Comparison of ENCODE assay signal across 8 cellular contexts in the genomic region with DNA sequence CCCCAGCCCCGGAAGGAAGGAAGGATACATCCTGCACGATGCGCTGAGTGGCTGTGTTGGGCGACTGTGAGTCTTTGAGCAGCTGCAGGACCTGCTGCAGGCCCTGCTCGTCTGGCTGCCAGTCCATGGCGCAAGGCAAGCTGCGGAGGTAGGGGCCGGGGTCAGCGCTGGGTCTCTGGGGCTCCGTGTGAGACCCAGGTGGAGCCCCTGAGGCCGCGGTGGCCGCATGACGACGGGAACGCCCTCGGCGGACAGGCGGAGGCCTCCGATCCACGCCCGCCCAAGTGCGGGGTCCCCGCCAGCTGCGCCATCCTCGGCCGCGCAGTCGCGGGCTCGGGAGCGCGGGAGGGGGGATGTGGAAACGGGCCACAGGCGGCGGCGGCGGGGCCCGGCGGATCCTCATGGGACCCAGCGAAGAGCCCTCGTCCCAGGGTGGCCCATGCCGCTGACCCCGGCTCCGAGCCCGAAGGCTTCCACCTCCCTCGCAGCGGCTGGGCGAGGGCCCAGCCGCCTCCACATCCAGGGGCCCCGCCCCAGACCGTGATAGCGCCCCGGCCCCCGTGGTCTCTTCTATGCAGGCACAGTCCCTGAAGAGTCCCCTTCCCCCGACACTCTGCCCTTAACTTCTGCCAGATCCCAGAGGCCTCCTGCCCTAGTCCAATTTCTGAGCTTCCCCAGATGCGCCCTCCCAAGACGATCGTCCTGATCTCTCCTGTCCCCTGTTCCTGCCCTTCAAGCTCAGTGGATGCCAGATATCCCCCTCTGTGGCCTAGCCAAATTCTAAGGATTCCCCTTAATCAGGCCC. TPM values are rescaled to one million over a fixed set of nuclear protein-coding genes. Genes with fewer than 3 reads are reported as not detected.
DNase-seq lines count a peak whose midpoint lies in the region; ATAC-seq, FAIRE-seq and TF ChIP-seq lines count a peak whose summit lies in the region.

No MANE protein-coding gene starts in this region.

- FAIRE-seq in pancreas (lab: Jason Lieb, UNC): no peak

- no peak for TF ChIP-seq CTCF in HFF-Myc (IDR thresholded peaks at IDR 0.05; ENCODE audit: low read depth, low read length, missing control alignments)
- TF ChIP-seq CTCF in foreskin fibroblast (IDR thresholded peaks at IDR 0.05; ENCODE audit: low read depth, low read length): no peak
- TF ChIP-seq CTCF in pancreas (IDR thresholded peaks at IDR 0.05): no peak

- H3K36me3 ChIP-seq in pancreas: peaks cover 0 to 6% (median under 1%) of the 10 kb centered on the region in 3 donors

- H3K27ac ChIP-seq in pancreas: peak overlapping the region in 2 of 4 donors; percentile 5 to 69

- intact Hi-C loops in pancreas (cut with DNase I): no loop called here

- H3K27me3 ChIP-seq in pancreas: no peaks in the 10 kb centered on the region

- 5% methylated on average over 38 to 59 of the region's 59 CpGs for WGBS in pancreas, 2 donors

- peak in 2 of 4 donors; percentile 2 to 6 for ATAC-seq in pancreas

- H3K4me3 ChIP-seq in HFF-Myc (replicated peaks; ENCODE audit: low read depth, low read length) (peak overlapping the region; percentile 74), foreskin fibroblast (ENCODE audit: low read depth in 1 of 2, low read length in 2 of 2) (peak overlapping the region; percentile 81 to 87), pancreas (peak overlapping the region; percentile 51 to 73 (median 54))

- H3K4me3 Mint-ChIP-seq in activated CD4-positive, alpha-beta memory T cell treated with anti-CD3 and anti-CD28 coated beads, Interleukin-2, amount 10 ng/mL, durations not matched to agents 7 days and 5 days: peak overlapping the region; percentile 88

- peaks cover 0 to 19% (median 8%) of the 10 kb centered on the region in 3 donors for H3K4me1 ChIP-seq in pancreas

- H3K36me3 Mint-ChIP-seq in activated CD4-positive, alpha-beta memory T cell treated with anti-CD3 and anti-CD28 coated beads, Interleukin-2, amount 10 ng/mL, durations not matched to agents 7 days and 5 days (ENCODE audit: low read depth): peaks cover 28% of the 10 kb centered on the region

- no peaks in the 10 kb centered on the region for H3K27me3 Mint-ChIP-seq in activated CD4-positive, alpha-beta memory T cell treated with anti-CD3 and anti-CD28 coated beads, Interleukin-2, amount 10 ng/mL, durations not matched to agents 7 days and 5 days

- H3K4me1 Mint-ChIP-seq in activated CD4-positive, alpha-beta memory T cell treated with anti-CD3 and anti-CD28 coated beads, Interleukin-2, amount 10 ng/mL, durations not matched to agents 7 days and 5 days: peaks cover 44% of the 10 kb centered on the region

- POLR2A ChIA-PET in activated CD4-positive, alpha-beta memory T cell treated with anti-CD3 and anti-CD28 coated beads, Interleukin-2, amount 10 ng/mL, durations not matched to agents 7 days and 5 days (lab: Charles Lee): interaction anchor here (1.0 to 9.4 kb wide), 11 partner anchors 13 to 169 kb away, joined by 3 to 250 read pairs (median 4); partner anchors contain the start of genes DHPS, FBXW9, GCDH and GET3

- no peaks in the 10 kb centered on the region for H3K9me3 Mint-ChIP-seq in activated CD4-positive, alpha-beta memory T cell treated with anti-CD3 and anti-CD28 coated beads, Interleukin-2, amount 10 ng/mL, durations not matched to agents 7 days and 5 days

- H3K27ac Mint-ChIP-seq in activated CD4-positive, alpha-beta memory T cell treated with anti-CD3 and anti-CD28 coated beads, Interleukin-2, amount 10 ng/mL, durations not matched to agents 7 days and 5 days: peak overlapping the region; percentile 86

- DNase-seq in HFF-Myc (ENCODE audit: extremely low read depth, low read depth) (no peak), foreskin fibroblast (peak; percentile 10 to 56), pancreas (peak in 3 of 6 donors; percentile 54 to 80 (median 67)), OCI-M2 (lab: John Stamatoyannopoulos, UW; ENCODE audit: unreplicated experiment) (no peak), NCI-H345 (lab: John Stamatoyannopoulos, UW) (no peak), GOT3 (lab: John Stamatoyannopoulos, UW) (no peak)
- peak; percentile 51 for DNase-seq in activated CD4-positive, alpha-beta memory T cell treated with anti-CD3 and anti-CD28 coated beads, Interleukin-2, amount 10 ng/mL, durations not matched to agents 7 days and 5 days
- no peak for DNase-seq in stimulated activated CD4-positive, alpha-beta T cell treated with anti-CD3 and anti-CD28 coated beads, Interleukin-2, amount 100 ng/mL, for 48 hours

- CTCF ChIA-PET in activated CD4-positive, alpha-beta memory T cell treated with anti-CD3 and anti-CD28 coated beads, Interleukin-2, amount 10 ng/mL, durations not matched to agents 7 days and 5 days (lab: Charles Lee): interaction anchor here (0.6 to 7.0 kb wide), 6 partner anchors 11 to 55 kb away, joined by 3 to 53 read pairs (median 3); partner anchors contain the start of gene TRIR

- H3K9me3 ChIP-seq in pancreas: no peaks in the 10 kb centered on the region

RNA-seq across cellular contexts. Expression of gene TNPO2, which starts 2.7 kb away (rescaled TPM):
- 10 to 100 TPM; 61.6 to 65.9 TPM for total RNA-seq in activated CD4-positive, alpha-beta memory T cell treated with anti-CD3 and anti-CD28 coated beads, Interleukin-2, amount 10 ng/mL, durations not matched to agents 7 days and 5 days
- 10 to 100 TPM; 15.7 to 29.5 (median 20.8) TPM for total RNA-seq in pancreas
- polyA plus RNA-seq in pancreas: 10 to 100 TPM; 29.0 to 37.2 TPM

RNA-seq across cellular contexts. Expression of gene TRIR, which starts 13.4 kb away (rescaled TPM):
- total RNA-seq in activated CD4-positive, alpha-beta memory T cell treated with anti-CD3 and anti-CD28 coated beads, Interleukin-2, amount 10 ng/mL, durations not matched to agents 7 days and 5 days: 100 to 1,000 TPM; 205 TPM
- total RNA-seq in pancreas: 10 to 100 TPM; 49.2 to 86.5 (median 63.0) TPM
- 100 to 1,000 TPM; 163 to 191 TPM for polyA plus RNA-seq in pancreas

RNA-seq across cellular contexts. Expression of gene GET3, which starts 16.2 kb away (rescaled TPM):
- 10 to 100 TPM; 61.8 to 62.9 TPM for total RNA-seq in activated CD4-positive, alpha-beta memory T cell treated with anti-CD3 and anti-CD28 coated beads, Interleukin-2, amount 10 ng/mL, durations not matched to agents 7 days and 5 days
- total RNA-seq in pancreas: 10 to 100 TPM; 16.6 to 34.5 (median 27.9) TPM
- polyA plus RNA-seq in pancreas: 10 to 100 TPM; 34.8 to 48.2 TPM

RNA-seq across cellular contexts. Expression of gene FBXW9, which starts 24.6 kb away (rescaled TPM):
- total RNA-seq in activated CD4-positive, alpha-beta memory T cell treated with anti-CD3 and anti-CD28 coated beads, Interleukin-2, amount 10 ng/mL, durations not matched to agents 7 days and 5 days: 1 to 10 TPM; 5.2 to 5.3 TPM
- total RNA-seq in pancreas: 1 to 10 TPM; 3.1 to 5.0 (median 4.2) TPM
- polyA plus RNA-seq in pancreas: 1 to 10 TPM; 5.6 to 8.5 TPM

RNA-seq across cellular contexts. Expression of gene BEST2, which starts 30.5 kb away (rescaled TPM):
- not detected for total RNA-seq in activated CD4-positive, alpha-beta memory T cell treated with anti-CD3 and anti-CD28 coated beads, Interleukin-2, amount 10 ng/mL, durations not matched to agents 7 days and 5 days
- not detected for total RNA-seq in pancreas
- polyA plus RNA-seq in pancreas: not detected

Comparison
In these comparisons a context has a peak if more than half of its experiments do, and no peak if none do; other contexts are left out.
1. DNase-seq: peak in activated CD4-positive, alpha-beta memory T cell treated with anti-CD3 and anti-CD28 coated beads, Interleukin-2, amount 10 ng/mL, durations not matched to agents 7 days and 5 days (single experiment) and foreskin fibroblast (2 of 2); none in HFF-Myc (single experiment), OCI-M2 (single experiment), NCI-H345 (single experiment), GOT3 (single experiment) and stimulated activated CD4-positive, alpha-beta T cell treated with anti-CD3 and anti-CD28 coated beads, Interleukin-2, amount 100 ng/mL, for 48 hours (0 of 2).
2. Peak in every context shown above with its lines, with median percentiles within 50 percentile points of each other: H3K4me3 ChIP-seq.